ENCODE assay signal across 10 cellular contexts in genomic region chr16:75254359-75254837, GRCh38. TPM values are rescaled to one million over a fixed set of nuclear protein-coding genes. Genes with fewer than 3 reads are reported as not detected.
A peak's percentile ranks its signal among the peaks of the same experiment; 100 is the strongest.
DNase-seq lines count a peak whose midpoint lies in the region; ATAC-seq and TF ChIP-seq lines count a peak whose summit lies in the region.
"Had no signal": no experiment of that assay in that cellular context is flagged by ENCODE, and none has a peak within 500 bp of the region (broad histone marks: within the 10 kb centered on the region; RNA-seq: fewer than 3 reads in every experiment).

No MANE protein-coding gene starts in this region.

- H3K27me3 ChIP-seq in iPS-15b (ENCODE audit: control insufficient read depth, insufficient read depth, low read length): no peaks in the 10 kb centered on the region
- peaks cover 0 to 100% (median 36%) of the 10 kb centered on the region in 7 donors for H3K27me3 ChIP-seq in spleen (replicated peaks in 1 of 7)

- ATAC-seq in HG02763 (IDR thresholded peaks at IDR 0.05; ENCODE audit: unreplicated experiment): no peak

- DNase-seq in HFF-Myc (ENCODE audit: extremely low read depth, low read depth): peak; percentile 77
- DNase-seq in astrocyte of the hippocampus (ENCODE audit: low read depth, low spot score): peak; percentile 17
- peak; percentile 66 for DNase-seq in spleen
- no peak for DNase-seq in DMS 273 treated with DMSO at 0.1 percent for 48 hours (lab: John Stamatoyannopoulos, UW)
- no peak for DNase-seq in NCI-H2196 (lab: John Stamatoyannopoulos, UW; ENCODE audit: unreplicated experiment)
- no peak for DNase-seq in COR-L47 (lab: John Stamatoyannopoulos, UW)
- DNase-seq: activated naive CD4-positive, alpha-beta T cell; PC-9 had no signal

- no peak for TF ChIP-seq CTCF in HFF-Myc (IDR thresholded peaks at IDR 0.05; ENCODE audit: low read depth, low read length, missing control alignments)
- TF ChIP-seq CTCF in spleen (IDR thresholded peaks at IDR 0.05 in 8 of 11, conservative IDR thresholded peaks at IDR 0.05 in 3 of 11): no peak

- no peak overlapping the region for H3K4me3 ChIP-seq in HFF-Myc (replicated peaks; ENCODE audit: low read depth, low read length)
- H3K4me3 ChIP-seq in iPS-15b (ENCODE audit: low read depth, low read length): no peak overlapping the region
- peak overlapping the region in 1 of 8 donors; percentile 30 for H3K4me3 ChIP-seq in spleen
- H3K4me3 ChIP-seq: PC-9 had no signal

- H3K9me3 ChIP-seq in iPS-15b (ENCODE audit: control insufficient read depth, insufficient read depth, low read length) (no peaks in the 10 kb centered on the region), spleen (no peaks in the 10 kb centered on the region)

- H3K36me3 ChIP-seq in iPS-15b (ENCODE audit: control insufficient read depth, insufficient read depth, low read length) (peaks cover 2% of the 10 kb centered on the region), spleen (no peaks in the 10 kb centered on the region)

- H3K4me1 ChIP-seq in iPS-15b (ENCODE audit: control insufficient read depth, insufficient read depth, low read length) (peaks cover 35% of the 10 kb centered on the region), spleen (peaks cover 45 to 99% (median 85%) of the 10 kb centered on the region in 6 donors)

- intact Hi-C loops in spleen (cut with DNase I; ENCODE audit: low total_unique reads): no loop called here

- no peak for TF ChIP-seq POLR2A in spleen (IDR thresholded peaks at IDR 0.05)

- H3K27ac ChIP-seq in spleen: peak overlapping the region in 6 of 8 donors; percentile 72 to 91 (median 89)
- H3K27ac ChIP-seq: PC-9 had no signal

- peak overlapping the region; percentile 40 for H3K9ac ChIP-seq in iPS-15b (ENCODE audit: low read depth, low read length)

- whole genome bisulfite sequencing in spleen, 5 donors: 36 to 72% (median 65%) methylated on average over 4 to 5 of the region's 5 CpGs

RNA-seq across cellular contexts. Expression of gene BCAR1, which starts 3.0 kb away (rescaled TPM):
- total RNA-seq in spleen: 100 to 1,000 TPM in 3 of 7 donors, 10 to 100 TPM in 4; 62.2 to 164 (median 79.8) TPM
- polyA plus RNA-seq in spleen: 10 to 100 TPM; 14.6 to 71.2 (median 29.7) TPM

RNA-seq across cellular contexts. Expression of gene CTRB1, which starts 35.6 kb away (rescaled TPM):
- 10 to 100 TPM in 1 of 7 donors, 1 to 10 TPM in 4, not detected in 2; 2.2 to 25.2 (median 4.4) TPM for total RNA-seq in spleen
- 1 to 10 TPM in 2 of 3 donors, under 1 TPM in 1; 0.59 to 2.7 (median 1.5) TPM for polyA plus RNA-seq in spleen
- total RNA-seq: PC-9 had no signal

RNA-seq across cellular contexts. Expression of gene CTRB2, which starts 47.4 kb away (rescaled TPM):
- total RNA-seq in spleen: 10 to 100 TPM in 1 of 7 donors, 1 to 10 TPM in 5, not detected in 1; 1.3 to 11.8 (median 3.7) TPM
- polyA plus RNA-seq in spleen: 1 to 10 TPM in 2 of 3 donors, under 1 TPM in 1; 0.58 to 1.3 (median 1.2) TPM
- total RNA-seq: PC-9 had no signal

Comparison
In these comparisons a context has a peak if more than half of its experiments do, and no peak if none do; other contexts are left out.
1. DNase-seq: peak in HFF-Myc (single experiment), astrocyte of the hippocampus (single experiment) and spleen (single experiment); none in DMS 273 treated with DMSO at 0.1 percent for 48 hours (single experiment), NCI-H2196 (single experiment) and COR-L47 (single experiment).